29 cellular contexts compared by ENCODE assay signal in genomic region chr3:183269345-183269744, GRCh38.
"Had no signal": no experiment of that assay in that cellular context is flagged by ENCODE, and none has a peak within 500 bp of the region (broad histone marks: within the 10 kb centered on the region; RNA-seq: fewer than 3 reads in every experiment).

No MANE protein-coding gene starts in this region.

- H3K27ac Mint-ChIP-seq: activated B cell treated with CpG ODN at 0.5 μM for 24 hours; activated CD8-positive, alpha-beta T cell treated with anti-CD3 and anti-CD28 coated beads for 36 hours; activated T-helper 17 cell treated with anti-CD3 and anti-CD28 coated beads, Interleukin-2, amount 50 U/mL, for 72 hours; T-helper 17 cell; T-helper 2 cell treated with Interferon-gamma antibody and Interleukin-4, amounts not matched to agents 5 μg/mL and 100 μg/mL, for 36 hours had no signal

- H3K4me1 Mint-ChIP-seq: activated B cell treated with CpG ODN at 0.5 μM for 24 hours; central memory CD8-positive, alpha-beta T cell; T-helper 17 cell had no signal

- DNase-seq: activated B cell treated with CpG ODN at 0.5 μM for 24 hours; activated CD4-positive, alpha-beta T cell treated with anti-CD3 and anti-CD28 coated beads for 48 hours; activated CD4-positive, alpha-beta T cell treated with anti-CD3 and anti-CD28 coated beads, Interleukin-2, amount 50 U/mL, for 1 hour; activated CD4-positive, alpha-beta T cell treated with anti-CD3 and anti-CD28 coated beads, Interleukin-2, amount 50 U/mL, for 48 hours; activated CD8-positive, alpha-beta memory T cell treated with anti-CD3 and anti-CD28 coated beads for 24 hours; activated CD8-positive, alpha-beta T cell treated with anti-CD3 and anti-CD28 coated beads for 36 hours; activated effector memory CD4-positive, alpha-beta T cell treated with Interleukin-2 at 50 U/mL for 16 hours; activated gamma-delta T cell treated with Interleukin-2 at 50 U/mL for 16 hours; activated naive CD4-positive, alpha-beta T cell treated with anti-CD3 and anti-CD28 coated beads, Interleukin-2, amount 50 U/mL, for 16 hours; activated naive CD4-positive, alpha-beta T cell treated with Interleukin-2 at 50 U/mL for 16 hours; activated T-cell treated with anti-CD3 and anti-CD28 coated beads, Interleukin-2, amount 50 U/mL, for 4 hours; amniotic stem cell; anterior cingulate cortex; brain microvascular endothelial cell; dermis blood vessel endothelial cell; effector CD4-positive, alpha-beta T cell; foreskin fibroblast; heart left ventricle; T-helper 1 cell; T-helper 17 cell; T1000; WERI-Rb-1 had no signal

- H3K9me3 ChIP-seq: heart left ventricle had no signal

- H3K27me3 ChIP-seq: brain microvascular endothelial cell, heart left ventricle had no signal

- H3K4me3 ChIP-seq: coronary artery, heart left ventricle had no signal

- H3K27me3 Mint-ChIP-seq: activated CD8-positive, alpha-beta T cell treated with anti-CD3 and anti-CD28 coated beads for 36 hours; activated naive CD8-positive, alpha-beta T cell; activated T-helper 17 cell treated with anti-CD3 and anti-CD28 coated beads, Interleukin-2, amount 50 U/mL, for 72 hours; central memory CD8-positive, alpha-beta T cell had no signal

- ATAC-seq: activated CD4-positive, CD25-positive, alpha-beta regulatory T cell treated with anti-CD3 and anti-CD28 coated beads, Interleukin-2, amount 50 U/mL, for 24 hours; activated CD8-positive, alpha-beta T cell treated with anti-CD3 and anti-CD28 coated beads for 36 hours; activated T-cell treated with anti-CD3 and anti-CD28 coated beads, Interleukin-2, amount 50 U/mL, for 4 hours; activated T-helper 17 cell treated with anti-CD3 and anti-CD28 coated beads, Interleukin-2, amount 50 U/mL, for 72 hours; esophagus mucosa; heart left ventricle; T-helper 17 cell had no signal

- H3K4me3 Mint-ChIP-seq: activated B cell treated with CpG ODN at 0.5 μM for 24 hours; activated CD8-positive, alpha-beta T cell treated with anti-CD3 and anti-CD28 coated beads for 36 hours; activated naive CD8-positive, alpha-beta T cell; activated T-cell treated with anti-CD3 and anti-CD28 coated beads, Interleukin-2, amount 50 U/mL, for 4 hours; activated T-helper 17 cell treated with anti-CD3 and anti-CD28 coated beads, Interleukin-2, amount 50 U/mL, for 72 hours; central memory CD8-positive, alpha-beta T cell; T-helper 17 cell; T-helper 2 cell treated with Interferon-gamma antibody and Interleukin-4, amounts not matched to agents 5 μg/mL and 100 μg/mL, for 36 hours had no signal

- H3K9me3 Mint-ChIP-seq: activated B cell treated with CpG ODN at 0.5 μM for 24 hours; activated CD8-positive, alpha-beta T cell treated with anti-CD3 and anti-CD28 coated beads for 36 hours; activated T-cell treated with anti-CD3 and anti-CD28 coated beads, Interleukin-2, amount 50 U/mL, for 4 hours; activated T-helper 17 cell treated with anti-CD3 and anti-CD28 coated beads, Interleukin-2, amount 50 U/mL, for 72 hours; central memory CD8-positive, alpha-beta T cell; T-helper 2 cell treated with Interferon-gamma antibody and Interleukin-4, amounts not matched to agents 5 μg/mL and 100 μg/mL, for 36 hours had no signal

- H3K27ac ChIP-seq: brain microvascular endothelial cell, coronary artery, heart left ventricle, WERI-Rb-1 had no signal
